ENCODE assay signal across 8 cellular contexts in genomic region chr21:41879190-41879998, GRCh38. TPM values are rescaled to one million over a fixed set of nuclear protein-coding genes. Genes with fewer than 3 reads are reported as not detected.
DNase-seq lines count a peak whose midpoint lies in the region; ATAC-seq and TF ChIP-seq lines count a peak whose summit lies in the region.

TSS of gene PRDM15 (minus strand) at chr21:41879344. CDS start at chr21:41860363, 18,981 bp downstream.

- H3K4me1 Mint-ChIP-seq in activated T-helper 1 cell treated with anti-CD3 and anti-CD28 coated beads, Interleukin-12 subunit alpha, Interleukin-12 subunit beta, Interleukin-2, Interleukin-4 antibody, amounts not matched to agents 30 ng/mL and 10 ng/mL and 1 ng/mL, durations not matched to agents 14 hours and 24 hours and 36 hours (ENCODE audit: low read depth): peaks cover 26% of the 10 kb centered on the region
- H3K4me1 Mint-ChIP-seq in natural killer cell: peaks cover 23 to 33% of the 10 kb centered on the region in 2 donors

- H3K9me3 Mint-ChIP-seq in activated T-helper 1 cell treated with anti-CD3 and anti-CD28 coated beads, Interleukin-12 subunit alpha, Interleukin-12 subunit beta, Interleukin-2, Interleukin-4 antibody, amounts not matched to agents 30 ng/mL and 10 ng/mL and 1 ng/mL, durations not matched to agents 14 hours and 24 hours and 36 hours: no peaks in the 10 kb centered on the region
- H3K9me3 Mint-ChIP-seq in natural killer cell: no peaks in the 10 kb centered on the region

- no peak for TF ChIP-seq CTCF in natural killer cell (IDR thresholded peaks at IDR 0.05)

- peak within 1 kb of the TSS; percentile 99 for H3K27ac Mint-ChIP-seq in activated T-helper 1 cell treated with anti-CD3 and anti-CD28 coated beads, Interleukin-12 subunit alpha, Interleukin-12 subunit beta, Interleukin-2, Interleukin-4 antibody, amounts not matched to agents 30 ng/mL and 10 ng/mL and 1 ng/mL, durations not matched to agents 14 hours and 24 hours and 36 hours
- H3K27ac Mint-ChIP-seq in natural killer cell: peak within 1 kb of the TSS; percentile 83 to 87

- H3K4me3 Mint-ChIP-seq in activated T-helper 1 cell treated with anti-CD3 and anti-CD28 coated beads, Interleukin-12 subunit alpha, Interleukin-12 subunit beta, Interleukin-2, Interleukin-4 antibody, amounts not matched to agents 30 ng/mL and 10 ng/mL and 1 ng/mL, durations not matched to agents 14 hours and 24 hours and 36 hours: peak within 1 kb of the TSS; percentile 91
- H3K4me3 Mint-ChIP-seq in natural killer cell: peak within 1 kb of the TSS; percentile 92

- intact Hi-C loops in activated T-helper 1 cell treated with anti-CD3 and anti-CD28 coated beads, Interleukin-12 subunit alpha, Interleukin-12 subunit beta, Interleukin-2, Interleukin-4 antibody, amounts not matched to agents 30 ng/mL and 10 ng/mL and 1 ng/mL, durations not matched to agents 14 hours and 24 hours and 36 hours (cut with micrococcal nuclease): loop anchor here (1.0 to 5.0 kb wide), 5 partner anchors 22 to 238 kb away; partner anchors contain the start of gene ZBTB21
- intact Hi-C loops in natural killer cell (cut with micrococcal nuclease): loop anchor here (5.0 kb wide), 3 partner anchors 48 to 183 kb away; partner anchors contain the start of gene ZBTB21

- peaks cover 3% of the 10 kb centered on the region for H3K36me3 Mint-ChIP-seq in activated T-helper 1 cell treated with anti-CD3 and anti-CD28 coated beads, Interleukin-12 subunit alpha, Interleukin-12 subunit beta, Interleukin-2, Interleukin-4 antibody, amounts not matched to agents 30 ng/mL and 10 ng/mL and 1 ng/mL, durations not matched to agents 14 hours and 24 hours and 36 hours (ENCODE audit: low read depth)
- H3K36me3 Mint-ChIP-seq in natural killer cell: no peaks in the 10 kb centered on the region

- ATAC-seq in GM21367 (IDR thresholded peaks at IDR 0.05; ENCODE audit: unreplicated experiment): peak; percentile 41
- ATAC-seq in natural killer cell: peak; percentile 81 to 85 (median 82)

- H3K27me3 Mint-ChIP-seq in activated T-helper 1 cell treated with anti-CD3 and anti-CD28 coated beads, Interleukin-12 subunit alpha, Interleukin-12 subunit beta, Interleukin-2, Interleukin-4 antibody, amounts not matched to agents 30 ng/mL and 10 ng/mL and 1 ng/mL, durations not matched to agents 14 hours and 24 hours and 36 hours (ENCODE audit: insufficient read depth): no peaks in the 10 kb centered on the region
- peaks cover 0 to 3% of the 10 kb centered on the region in 2 donors for H3K27me3 Mint-ChIP-seq in natural killer cell (ENCODE audit: low read depth in 2 of 2)

- DNase-seq in D341Med (ENCODE audit: low spot score) (peak; percentile 92), HUDEP-2 (lab: John Stamatoyannopoulos, UW; ENCODE audit: unreplicated experiment in 76 of 76) (peak in 71 of 76 experiments; percentile 13 to 90 (median 73)), RPMI7951 (ENCODE audit: low read depth) (peak; percentile 77), fibroblast of gingiva (ENCODE audit: low read depth) (peak; percentile 91), natural killer cell (peak; percentile 78)
- peak; percentile 79 for DNase-seq in activated T-helper 1 cell treated with anti-CD3 and anti-CD28 coated beads, Interleukin-12 subunit alpha, Interleukin-12 subunit beta, Interleukin-2, Interleukin-4 antibody, amounts not matched to agents 30 ng/mL and 10 ng/mL and 1 ng/mL, durations not matched to agents 14 hours and 24 hours and 36 hours (ENCODE audit: low spot score)
- peak; percentile 66 to 82 (median 75) for DNase-seq in stimulated activated naive CD4-positive, alpha-beta T cell (lab: John Stamatoyannopoulos, UW)

RNA-seq across cellular contexts. Expression of gene PRDM15, which starts in this region (rescaled TPM):
- 2.4 and 3.9 TPM in 2 replicates for total RNA-seq in RPMI7951 (2014; rRNA removed; shearing (Covaris generic))
- total RNA-seq in activated T-helper 1 cell treated with anti-CD3 and anti-CD28 coated beads, Interleukin-12 subunit alpha, Interleukin-12 subunit beta, Interleukin-2, Interleukin-4 antibody, amounts not matched to agents 30 ng/mL and 10 ng/mL and 1 ng/mL, durations not matched to agents 14 hours and 24 hours and 36 hours: 18.1 and 18.4 TPM in 2 replicates
- total RNA-seq in natural killer cell: 10 to 100 TPM; 11.4 to 13.5 (median 11.9) TPM

Comparison
In these comparisons a context has a peak if more than half of its experiments do, and no peak if none do; other contexts are left out.
1. Peak in every context shown above with its lines: DNase-seq and ATAC-seq.